ENCODE assay signal across 16 cellular contexts in the genomic region with DNA sequence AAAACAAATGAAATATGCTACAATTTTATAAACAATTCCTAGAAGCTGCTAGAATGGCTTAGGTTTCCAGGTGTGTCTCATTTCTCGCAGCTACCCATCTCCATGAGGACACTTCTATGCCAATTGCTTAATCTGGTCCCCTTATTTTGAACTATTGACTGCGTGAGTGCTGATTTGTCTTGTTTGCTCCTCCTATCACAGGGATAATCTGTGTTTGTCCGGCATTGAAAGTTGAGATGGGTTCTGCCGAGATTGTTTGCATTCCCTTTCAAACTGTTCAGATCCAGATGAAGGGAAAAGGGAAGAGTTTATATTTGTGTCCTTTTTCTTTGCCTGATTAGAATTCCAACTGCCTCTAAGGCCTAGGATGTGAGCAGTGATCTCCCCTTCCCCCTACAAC. TPM values are rescaled to one million over a fixed set of nuclear protein-coding genes. Genes with fewer than 3 reads are reported as not detected.
DNase-seq lines count a peak whose midpoint lies in the region; ATAC-seq and TF ChIP-seq lines count a peak whose summit lies in the region.
"Had no signal": no experiment of that assay in that cellular context is flagged by ENCODE, and none has a peak within 500 bp of the region (broad histone marks: within the 10 kb centered on the region; RNA-seq: fewer than 3 reads in every experiment).

No MANE protein-coding gene starts in this region.

- no peaks in the 10 kb centered on the region for H3K27me3 Mint-ChIP-seq in CD4-positive, CD25-positive, alpha-beta regulatory T cell
- H3K27me3 Mint-ChIP-seq in T-helper 17 cell, result no peaks in the 10 kb centered on the region
- H3K27me3 Mint-ChIP-seq: CD8-positive, alpha-beta memory T cell had no signal

- H3K36me3 ChIP-seq in CD4-positive, CD25-positive, alpha-beta regulatory T cell (ENCODE audit: control insufficient read depth, insufficient read depth, low read length), result peaks cover 9% of the 10 kb centered on the region
- H3K36me3 ChIP-seq in liver (ENCODE audit: control insufficient read depth in 4 of 4, insufficient read depth in 3 of 4, low read depth in 1 of 4, low read length in 3 of 4), result no peaks in the 10 kb centered on the region

- no peak for DNase-seq in CD4-positive, CD25-positive, alpha-beta regulatory T cell
- DNase-seq in T-helper 17 cell, result no peak
- DNase-seq in Ammon's horn (ENCODE audit: low spot score), result no peak
- no peak for DNase-seq in T1000 (lab: John Stamatoyannopoulos, UW)
- DNase-seq: AML-193; CD8-positive, alpha-beta memory T cell; COR-L47; DMS 273 treated with DMSO at 0.1 percent for 48 hours; DND-41 had no signal

- TF ChIP-seq CTCF in liver (IDR thresholded peaks at IDR 0.05; ENCODE audit: low read depth, low read length, missing input control), result no peak

- peaks cover 12 to 39% (median 26%) of the 10 kb centered on the region in 4 donors for H3K4me1 Mint-ChIP-seq in CD4-positive, CD25-positive, alpha-beta regulatory T cell
- peaks cover 21% of the 10 kb centered on the region for H3K4me1 Mint-ChIP-seq in T-helper 17 cell

- peaks cover 6% of the 10 kb centered on the region for H3K36me3 Mint-ChIP-seq in CD4-positive, CD25-positive, alpha-beta regulatory T cell
- H3K36me3 Mint-ChIP-seq in T-helper 17 cell (ENCODE audit: low read depth), result peaks cover 3% of the 10 kb centered on the region

- H3K4me1 ChIP-seq in CD4-positive, CD25-positive, alpha-beta regulatory T cell (ENCODE audit: control insufficient read depth, insufficient read depth, low read length, poor library complexity, severe bottlenecking), result peaks cover 4% of the 10 kb centered on the region
- peaks cover 3 to 8% (median 6%) of the 10 kb centered on the region in 4 donors for H3K4me1 ChIP-seq in liver (ENCODE audit: control insufficient read depth in 4 of 4, insufficient read depth in 4 of 4, low read length in 3 of 4)
- H3K4me1 ChIP-seq: A549, BLaER1 had no signal

- TF ChIP-seq RAD21 in liver (IDR thresholded peaks at IDR 0.05), result no peak

- no peak overlapping the region for H3K9ac ChIP-seq in liver (ENCODE audit: low read depth in 1 of 2, low read length in 2 of 2)
- H3K9ac ChIP-seq: BLaER1, GM23248, KMS-11 had no signal

- peak overlapping the region in 2 of 3 donors; percentile 13 to 54 for H3K27ac Mint-ChIP-seq in CD4-positive, CD25-positive, alpha-beta regulatory T cell
- H3K27ac Mint-ChIP-seq in T-helper 17 cell, result peak overlapping the region; percentile 71
- H3K27ac Mint-ChIP-seq: CD8-positive, alpha-beta memory T cell had no signal

- no peak overlapping the region for H3K4me3 ChIP-seq in CD4-positive, CD25-positive, alpha-beta regulatory T cell (ENCODE audit: low read depth, low read length)
- no peak overlapping the region for H3K4me3 ChIP-seq in liver (ENCODE audit: low read depth in 1 of 3, low read length in 3 of 3)
- H3K4me3 ChIP-seq: A549, BLaER1, GM12878, GM23248 had no signal

- H3K9me3 ChIP-seq in CD4-positive, CD25-positive, alpha-beta regulatory T cell (ENCODE audit: control insufficient read depth in 2 of 2, low read length in 2 of 2), result no peaks in the 10 kb centered on the region
- H3K9me3 ChIP-seq in T-helper 17 cell (ENCODE audit: control insufficient read depth, low read length, poor library complexity, severe bottlenecking), result no peaks in the 10 kb centered on the region
- H3K9me3 ChIP-seq in liver (ENCODE audit: control insufficient read depth in 4 of 4, low read length in 3 of 4), result no peaks in the 10 kb centered on the region
- H3K9me3 ChIP-seq: A549 had no signal

- ATAC-seq in CD4-positive, CD25-positive, alpha-beta regulatory T cell (ENCODE audit: low read depth in 2 of 2), result no peak
- ATAC-seq in T-helper 17 cell (no peak), GM18511 (IDR thresholded peaks at IDR 0.05; ENCODE audit: unreplicated experiment) (no peak)

- no peak overlapping the region for H3K27ac ChIP-seq in CD4-positive, CD25-positive, alpha-beta regulatory T cell (ENCODE audit: insufficient read depth, low read length, poor library complexity, severe bottlenecking)
- H3K27ac ChIP-seq in liver (ENCODE audit: low read depth in 1 of 2, low read length in 2 of 2), result no peak overlapping the region
- H3K27ac ChIP-seq: A549, BLaER1, GM23248, KMS-11 had no signal

- H3K27me3 ChIP-seq in CD4-positive, CD25-positive, alpha-beta regulatory T cell (ENCODE audit: control insufficient read depth, insufficient read depth, low read length), result no peaks in the 10 kb centered on the region
- no peaks in the 10 kb centered on the region for H3K27me3 ChIP-seq in liver (ENCODE audit: control insufficient read depth in 4 of 4, insufficient read depth in 4 of 4, low read length in 3 of 4)
- H3K27me3 ChIP-seq: BLaER1 had no signal

- H3K4me3 Mint-ChIP-seq in CD4-positive, CD25-positive, alpha-beta regulatory T cell, result no peak overlapping the region
- H3K4me3 Mint-ChIP-seq in T-helper 17 cell, result no peak overlapping the region
- H3K4me3 Mint-ChIP-seq: CD8-positive, alpha-beta memory T cell had no signal

- WGBS in liver, result 47% methylated on average over 4 of the region's 4 CpGs

- peaks cover 0 to 2% (median 0%) of the 10 kb centered on the region in 7 donors for H3K9me3 Mint-ChIP-seq in CD4-positive, CD25-positive, alpha-beta regulatory T cell
- H3K9me3 Mint-ChIP-seq: CD8-positive, alpha-beta memory T cell had no signal

TF ChIP-seq in liver, 16 proteins besides CTCF, POLR2A, EP300 and RAD21:
- peak in 1 of 2 donors; percentile 34 for TF ChIP-seq HNF4A (conservative IDR thresholded peaks at IDR 0.05)
- peak in 1 of 2 donors; percentile 51 for TF ChIP-seq RXRA (IDR thresholded peaks at IDR 0.05)
- TF ChIP-seq YY1 (IDR thresholded peaks at IDR 0.05), result peak; percentile 37
- TF ChIP-seq FOXA2 (IDR thresholded peaks at IDR 0.05), result no peak

RNA-seq across cellular contexts. Expression of gene COX10, which starts 21.7 kb away (rescaled TPM):
- total RNA-seq in CD4-positive, CD25-positive, alpha-beta regulatory T cell, result 21.6 TPM
- 10 to 100 TPM; 26.2 to 32.5 (median 28.3) TPM for polyA plus RNA-seq in CD4-positive, CD25-positive, alpha-beta regulatory T cell
- total RNA-seq in T-helper 17 cell, result 10 to 100 TPM; 16.9 to 19.6 TPM
- total RNA-seq in liver, result 10 to 100 TPM in 1 of 2 donors, 1 to 10 TPM in 1; 7.0 to 15.1 TPM
- polyA plus RNA-seq in liver, result 1 to 10 TPM; 7.7 to 9.8 TPM
